ENCODE assay signal across 23 cellular contexts in genomic region chr21:20343186-20343585, GRCh38.
"Had no signal": no experiment of that assay in that cellular context is flagged by ENCODE, and none has a peak within 500 bp of the region (broad histone marks: within the 10 kb centered on the region; RNA-seq: fewer than 3 reads in every experiment).

No MANE protein-coding gene starts in this region.

- H3K27me3 ChIP-seq: colonic mucosa, dorsolateral prefrontal cortex, esophagus muscularis mucosa, esophagus squamous epithelium, foreskin keratinocyte, gastrocnemius medialis, gastroesophageal sphincter, heart left ventricle, heart right ventricle had no signal

- H3K4me3 ChIP-seq: colonic mucosa, coronary artery, dorsolateral prefrontal cortex, esophagus muscularis mucosa, esophagus squamous epithelium, gastrocnemius medialis, gastroesophageal sphincter, heart left ventricle, heart right ventricle had no signal

- DNase-seq: colonic mucosa; cortex of kidney; dermis blood vessel endothelial cell; dorsolateral prefrontal cortex; effector CD4-positive, alpha-beta T cell; effector CD8-positive, alpha-beta T cell; effector memory CD4-positive, alpha-beta T cell; effector memory CD8-positive, alpha-beta T cell; endodermal cell; erythroblast; esophagus squamous epithelium; foreskin fibroblast; foreskin keratinocyte; foreskin melanocyte; gastrocnemius medialis; glutamatergic neuron; heart left ventricle; heart right ventricle had no signal

- ATAC-seq: effector memory CD8-positive, alpha-beta T cell; esophagus mucosa; foreskin keratinocyte; gastrocnemius medialis; gastroesophageal sphincter; heart left ventricle; heart right ventricle had no signal

- H3K27ac ChIP-seq: colonic mucosa, coronary artery, dorsolateral prefrontal cortex, epithelial cell of prostate, esophagus muscularis mucosa, esophagus squamous epithelium, foreskin keratinocyte, gastrocnemius medialis, gastroesophageal sphincter, heart left ventricle, heart right ventricle had no signal

- H3K36me3 ChIP-seq: colonic mucosa, esophagus muscularis mucosa, esophagus squamous epithelium, gastrocnemius medialis, gastroesophageal sphincter, heart left ventricle, heart right ventricle had no signal

- H3K9me3 ChIP-seq: colonic mucosa, esophagus squamous epithelium, gastrocnemius medialis, gastroesophageal sphincter had no signal

- H3K4me1 ChIP-seq: colonic mucosa, esophagus muscularis mucosa, esophagus squamous epithelium, foreskin keratinocyte, gastrocnemius medialis, gastroesophageal sphincter, heart left ventricle, heart right ventricle had no signal
